ENCODE assay signal across 14 cellular contexts in genomic region chr6:35675871-35676459, GRCh38. TPM values are rescaled to one million over a fixed set of nuclear protein-coding genes. Genes with fewer than 3 reads are reported as not detected.
DNase-seq lines count a peak whose midpoint lies in the region; ATAC-seq and TF ChIP-seq lines count a peak whose summit lies in the region.
"Had no signal": no experiment of that assay in that cellular context is flagged by ENCODE, and none has a peak within 500 bp of the region (broad histone marks: within the 10 kb centered on the region; RNA-seq: fewer than 3 reads in every experiment).

No MANE protein-coding gene starts in this region.

- BruUV-seq in IMR-90 (replicated peaks; lab: Mats Ljungman, UMichigan) = no TSS peak

- no peak overlapping the region for H2BK5ac ChIP-seq in IMR-90 (ENCODE audit: low read depth, low read length, poor library complexity, severe bottlenecking)

- no peak for TF ChIP-seq CTCF in CD4-positive, alpha-beta T cell (IDR thresholded peaks at IDR 0.05)
- no peak for TF ChIP-seq CTCF in IMR-90 (conservative IDR thresholded peaks at IDR 0.05; ENCODE audit: low read depth, low read length)
- no peak for TF ChIP-seq CTCF in choroid plexus epithelial cell (conservative IDR thresholded peaks at IDR 0.05; ENCODE audit: low read depth, low read length)
- TF ChIP-seq CTCF in nephron progenitor cell (IDR thresholded peaks at IDR 0.05) = no peak

- H3K4me1 ChIP-seq in IMR-90 (ENCODE audit: control insufficient read depth, insufficient read depth, low read length) = peaks cover 3% of the 10 kb centered on the region

- no peaks in the 10 kb centered on the region for H3K9me3 Mint-ChIP-seq in CD4-positive, alpha-beta T cell
- no peaks in the 10 kb centered on the region for H3K9me3 Mint-ChIP-seq in nephron progenitor cell

- H4K5ac ChIP-seq in IMR-90 (ENCODE audit: low read depth, low read length) = peak overlapping the region; percentile 34; the same call in 1 of the 2 replicates

- no peak overlapping the region for H2BK15ac ChIP-seq in IMR-90 (ENCODE audit: low read depth, low read length)

- no peaks in the 10 kb centered on the region for H3K9me3 ChIP-seq in CD4-positive, alpha-beta T cell (ENCODE audit: control insufficient read depth, low read length)
- no peaks in the 10 kb centered on the region for H3K9me3 ChIP-seq in IMR-90 (ENCODE audit: control insufficient read depth, insufficient read depth, low read length)

- H3K14ac ChIP-seq in IMR-90 (replicated peaks; ENCODE audit: low read depth, low read length) = no peak overlapping the region

- H3K27me3 ChIP-seq in CD4-positive, alpha-beta T cell (ENCODE audit: control insufficient read depth, insufficient read depth, low read length) = no peaks in the 10 kb centered on the region
- no peaks in the 10 kb centered on the region for H3K27me3 ChIP-seq in IMR-90 (ENCODE audit: control insufficient read depth, insufficient read depth, low read length)

- no peak overlapping the region for H3K9ac ChIP-seq in IMR-90 (ENCODE audit: low read depth, low read length)

- H3K4me3 ChIP-seq in IMR-90 (ENCODE audit: insufficient read depth, low read depth, low read length) (no peak overlapping the region), choroid plexus epithelial cell (ENCODE audit: low read depth, low read length) (peak overlapping the region; percentile 8)

- H3K79me1 ChIP-seq in IMR-90 (ENCODE audit: low read depth in 1 of 2, low read length in 2 of 2) = peaks cover 4 to 8% of the 10 kb centered on the region in 2 experiments; a peak in 3 of 4 replicates

- H3K4me2 ChIP-seq in IMR-90 (ENCODE audit: low read depth, low read length) = no peak overlapping the region

- peaks cover 4% of the 10 kb centered on the region; the same call in 1 of the 2 replicates for H3K9me1 ChIP-seq in IMR-90 (ENCODE audit: insufficient read depth, low read length)

- dilution Hi-C loops in IMR-90 (cut with HindIII; ENCODE audit: low sequenced_read_pairs, unreplicated experiment) = no loop called here

- no peak overlapping the region for H2AK9ac ChIP-seq in IMR-90 (replicated peaks; ENCODE audit: low read depth, low read length, poor library complexity)

- H3K36me3 ChIP-seq in IMR-90 (ENCODE audit: control insufficient read depth, insufficient read depth, low read length) = no peaks in the 10 kb centered on the region

- H3K27ac ChIP-seq in CD4-positive, alpha-beta T cell (ENCODE audit: low read depth, low read length) = no peak overlapping the region
- H3K27ac ChIP-seq in IMR-90 (ENCODE audit: insufficient read depth, low read length) = no peak overlapping the region

- no peak overlapping the region for H2BK120ac ChIP-seq in IMR-90 (ENCODE audit: low read depth, low read length)

- no peak for ATAC-seq in CD4-positive, alpha-beta T cell (ENCODE audit: poor library complexity)
- ATAC-seq in IMR-90 (ENCODE audit: low read depth) = no peak

- DNase-seq in CD4-positive, alpha-beta T cell = no peak
- DNase-seq in IMR-90 (no peak), choroid plexus epithelial cell (ENCODE audit: low read depth) (no peak), nephron progenitor cell (no peak), amniotic stem cell (lab: John Stamatoyannopoulos, UW) (no peak), GDM1 (lab: John Stamatoyannopoulos, UW) (no peak), C1 segment of cervical spinal cord (lab: John Stamatoyannopoulos, UW) (no peak)
- DNase-seq: activated CD4-positive, alpha-beta T cell treated with anti-CD3 and anti-CD28 coated beads, Interleukin-2, amount 50 U/mL, for 4 hours; AML-193; Calu3; head of caudate nucleus; NCI-H1417 treated with DMSO at 0.1 percent for 48 hours; NCI-H524 treated with DMSO at 0.1 percent for 48 hours; nucleus accumbens had no signal

- H3K56ac ChIP-seq in IMR-90 (ENCODE audit: extremely low read depth, insufficient read depth, low read length) = no peak overlapping the region

- no peak for TF ChIP-seq POLR2A in IMR-90 (IDR thresholded peaks at IDR 0.05; ENCODE audit: low read depth, low read length)

- intact Hi-C loops in CD4-positive, alpha-beta T cell (cut with DNase I, micrococcal nuclease) = no loop called here
- intact Hi-C loops in IMR-90 (cut with micrococcal nuclease) = no loop called here

- H3K4ac ChIP-seq in IMR-90 (ENCODE audit: low read depth, low read length) = no peak overlapping the region

- H3K23ac ChIP-seq in IMR-90 (ENCODE audit: low read depth, low read length) = no peak overlapping the region

- H3K27me3 Mint-ChIP-seq in CD4-positive, alpha-beta T cell = no peaks in the 10 kb centered on the region
- no peaks in the 10 kb centered on the region for H3K27me3 Mint-ChIP-seq in nephron progenitor cell (ENCODE audit: low read depth, poor library complexity)

- CTCF ChIA-PET in CD4-positive, alpha-beta T cell (lab: Charles Lee) = no interaction called here
- CTCF ChIA-PET in IMR-90 (lab: Yijun Ruan, JAX) = no interaction called here

- H4K20me1 ChIP-seq in IMR-90 (ENCODE audit: insufficient read depth, low read length) = no peaks in the 10 kb centered on the region

- H3K27ac Mint-ChIP-seq in CD4-positive, alpha-beta T cell = peak overlapping the region; percentile 79
- peak overlapping the region; percentile 1 for H3K27ac Mint-ChIP-seq in nephron progenitor cell

- peaks cover 60% of the 10 kb centered on the region for H3K36me3 Mint-ChIP-seq in CD4-positive, alpha-beta T cell (ENCODE audit: low read depth)
- peaks cover 18% of the 10 kb centered on the region for H3K36me3 Mint-ChIP-seq in nephron progenitor cell (ENCODE audit: low read depth)

- no peak overlapping the region for H2BK20ac ChIP-seq in IMR-90 (ENCODE audit: low read depth, low read length)

- H2AFZ ChIP-seq in IMR-90 (replicated peaks; ENCODE audit: low read length, poor library complexity) = no peak overlapping the region

- no peak overlapping the region for H4K91ac ChIP-seq in IMR-90 (ENCODE audit: insufficient read depth, low read depth, low read length)

- H2AK5ac ChIP-seq in IMR-90 (ENCODE audit: low read depth, low read length) = no peak overlapping the region

- H3K18ac ChIP-seq in IMR-90 (ENCODE audit: low read depth, low read length) = no peak overlapping the region

- H3K4me3 Mint-ChIP-seq in CD4-positive, alpha-beta T cell = peak overlapping the region; percentile 3
- no peak overlapping the region for H3K4me3 Mint-ChIP-seq in nephron progenitor cell

- in situ Hi-C loops in IMR-90 (cut with MboI; ENCODE audit: low sequenced_read_pairs) = no loop called here

- no CpG with 5 or more reads among the region's 4 CpGs for WGBS in IMR-90 (ENCODE audit: extremely low coverage in 2 of 2, insufficient read length in 1 of 2), 2 experiments

- H4K8ac ChIP-seq in IMR-90 (ENCODE audit: low read depth in 2 of 2, low read length in 2 of 2) = no peak overlapping the region

- TF ChIP-seq RAD21 in IMR-90 (IDR thresholded peaks at IDR 0.05; ENCODE audit: low read length) = no peak

- POLR2A ChIA-PET in CD4-positive, alpha-beta T cell (lab: Charles Lee) = interaction anchor here (1.2 to 2.3 kb wide), 2 partner anchors 56 to 74 kb away, joined by 4 to 9 read pairs; no protein-coding TSS in a partner anchor
- POLR2A ChIA-PET in IMR-90 (lab: Charles Lee; ENCODE audit: unreplicated experiment) = no interaction called here

- peaks cover 89% of the 10 kb centered on the region for H3K4me1 Mint-ChIP-seq in CD4-positive, alpha-beta T cell (ENCODE audit: low read depth)
- peaks cover 5% of the 10 kb centered on the region for H3K4me1 Mint-ChIP-seq in nephron progenitor cell

TF ChIP-seq in IMR-90, 13 proteins besides CTCF, POLR2A, EP300 and RAD21:
- no peak for TF ChIP-seq BHLHE40 (IDR thresholded peaks at IDR 0.05; ENCODE audit: low read depth, low read length)
- no peak for TF ChIP-seq MAFK (IDR thresholded peaks at IDR 0.05; ENCODE audit: low read depth, low read length)
- no peak for TF ChIP-seq MXI1 (IDR thresholded peaks at IDR 0.05; ENCODE audit: borderline replicate concordance, low read depth, low read length)
- TF ChIP-seq, protein P1, sequence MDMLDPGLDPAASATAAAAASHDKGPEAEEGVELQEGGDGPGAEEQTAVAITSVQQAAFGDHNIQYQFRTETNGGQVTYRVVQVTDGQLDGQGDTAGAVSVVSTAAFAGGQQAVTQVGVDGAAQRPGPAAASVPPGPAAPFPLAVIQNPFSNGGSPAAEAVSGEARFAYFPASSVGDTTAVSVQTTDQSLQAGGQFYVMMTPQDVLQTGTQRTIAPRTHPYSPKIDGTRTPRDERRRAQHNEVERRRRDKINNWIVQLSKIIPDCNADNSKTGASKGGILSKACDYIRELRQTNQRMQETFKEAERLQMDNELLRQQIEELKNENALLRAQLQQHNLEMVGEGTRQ (IDR thresholded peaks at IDR 0.05; ENCODE audit: low read depth, low read length) = no peak
- no peak for TF ChIP-seq CEBPB (IDR thresholded peaks at IDR 0.05; ENCODE audit: low read depth, low read length)
- TF ChIP-seq FOS (IDR thresholded peaks at IDR 0.05; ENCODE audit: low read depth, low read length) = no peak
- no peak for TF ChIP-seq ELK1 (IDR thresholded peaks at IDR 0.05; ENCODE audit: borderline replicate concordance, low read depth, low read length)
- TF ChIP-seq SMC3 (IDR thresholded peaks at IDR 0.05; ENCODE audit: low read depth, low read length) = no peak
- TF ChIP-seq RCOR1 (IDR thresholded peaks at IDR 0.05; ENCODE audit: insufficient replicate concordance, low read length) = no peak
- no peak for TF ChIP-seq CHD1 (IDR thresholded peaks at IDR 0.05; ENCODE audit: low read depth, low read length)

RNA-seq across cellular contexts. Expression of gene FKBP5, which starts 12.8 kb away (rescaled TPM):
- total RNA-seq in CD4-positive, alpha-beta T cell = 10 to 100 TPM; 72.6 to 75.9 TPM
- total RNA-seq in IMR-90 (2012; rRNA removed) = 7.0 and 10.0 TPM in 2 replicates
- polyA plus RNA-seq in IMR-90 (2012; rRNA removed) = 5.6 and 6.8 TPM in 2 replicates
- polyA plus RNA-seq in IMR-90 (2012; cell fraction: cytosol; rRNA removed) = 1.2 and 2.7 TPM in 2 replicates
- polyA plus RNA-seq in IMR-90 (2012; cell fraction: nucleus; rRNA removed; ENCODE audit: low replicate concordance) = 0.62 and 3.4 TPM in 2 replicates
